In genomic region chr3:12483872-12484197, GRCh38 we compare ENCODE assay signal across 7 cellular contexts. TPM values are rescaled to one million over a fixed set of nuclear protein-coding genes. Genes with fewer than 3 reads are reported as not detected.
DNase-seq lines count a peak whose midpoint lies in the region; ATAC-seq and TF ChIP-seq lines count a peak whose summit lies in the region.

No MANE protein-coding gene starts in this region.

- peak overlapping the region; percentile 87 for H3K4me3 ChIP-seq in WERI-Rb-1 (ENCODE audit: low read depth, low read length)
- peak overlapping the region; percentile 11 for H3K4me3 ChIP-seq in hepatocyte

- peaks cover 8% of the 10 kb centered on the region; the same call in 1 of the 2 replicates for H3K36me3 Mint-ChIP-seq in HFFc6 (ENCODE audit: low read depth)

- TF ChIP-seq CTCF in HFFc6 (IDR thresholded peaks at IDR 0.05): no peak
- TF ChIP-seq CTCF in WERI-Rb-1 (IDR thresholded peaks at IDR 0.05; ENCODE audit: low read depth, low read length): no peak
- TF ChIP-seq CTCF in hepatocyte (IDR thresholded peaks at IDR 0.05; ENCODE audit: poor library complexity): no peak

- peaks cover 19% of the 10 kb centered on the region for H3K4me1 ChIP-seq in hepatocyte (ENCODE audit: insufficient read depth)

- no peaks in the 10 kb centered on the region for H3K9me2 ChIP-seq in hepatocyte (replicated peaks; ENCODE audit: insufficient read depth)

- H3K4me3 Mint-ChIP-seq in HFFc6: peak overlapping the region; percentile 95

- H3K27ac ChIP-seq in WERI-Rb-1 (peak overlapping the region; percentile 19), hepatocyte (peak overlapping the region; percentile 5)

- H3K9me3 Mint-ChIP-seq in HFFc6: no peaks in the 10 kb centered on the region

- peak overlapping the region; percentile 34 for H2AFZ ChIP-seq in hepatocyte

- peak overlapping the region; percentile 80 for H3K27ac Mint-ChIP-seq in HFFc6

- peaks cover 7% of the 10 kb centered on the region; the same call in 1 of the 2 replicates for H3K27me3 Mint-ChIP-seq in HFFc6 (ENCODE audit: insufficient read depth)

- no peak for DNase-seq in HFFc6
- no peak for DNase-seq in WERI-Rb-1
- DNase-seq in hepatocyte (ENCODE audit: low spot score): peak; percentile 21
- DNase-seq in stimulated activated naive CD8-positive, alpha-beta T cell treated with anti-CD3 and anti-CD28 coated beads, Interleukin-15, Interleukin-2, amounts not matched to agents 100 U/mL and 50 U/mL, for 24 hours: no peak
- DNase-seq in Ammon's horn (ENCODE audit: low spot score): no peak
- DNase-seq in occipital lobe (lab: John Stamatoyannopoulos, UW): no peak
- DNase-seq in cerebellar cortex (ENCODE audit: low spot score): no peak

- ATAC-seq in stimulated activated naive CD8-positive, alpha-beta T cell treated with anti-CD3 and anti-CD28 coated beads, Interleukin-15, Interleukin-2, amounts not matched to agents 100 U/mL and 50 U/mL, for 24 hours: peak; percentile 3

- H3K27me3 ChIP-seq in WERI-Rb-1 (ENCODE audit: insufficient read depth, low read depth, severe bottlenecking) (no peaks in the 10 kb centered on the region), hepatocyte (no peaks in the 10 kb centered on the region)

- H3K9me3 ChIP-seq in WERI-Rb-1 (ENCODE audit: severe bottlenecking) (no peaks in the 10 kb centered on the region), hepatocyte (ENCODE audit: low read depth) (no peaks in the 10 kb centered on the region)

- no peaks in the 10 kb centered on the region for H4K20me1 ChIP-seq in hepatocyte (ENCODE audit: insufficient read depth, poor library complexity, severe bottlenecking)

- H3K36me3 ChIP-seq in WERI-Rb-1: no peaks in the 10 kb centered on the region
- no peaks in the 10 kb centered on the region for H3K36me3 ChIP-seq in hepatocyte (replicated peaks; ENCODE audit: insufficient read depth, low read depth)

- peak overlapping the region; percentile 76 for H3K4me2 ChIP-seq in hepatocyte

- H3K4me1 Mint-ChIP-seq in HFFc6 (ENCODE audit: low read depth): peaks cover 33% of the 10 kb centered on the region

- WGBS in hepatocyte (ENCODE audit: low lambda C conversion rate, missing lambda C conversion rate): 6% methylated on average over 10 of the region's 10 CpGs

- peaks cover 21% of the 10 kb centered on the region for H3K79me2 ChIP-seq in hepatocyte

RNA-seq across cellular contexts. Expression of gene TSEN2, which starts 0.4 kb away (rescaled TPM):
- 10 to 100 TPM in 4 of 6 experiments, 1 to 10 TPM in 2; 9.3 to 15.5 (median 10.9) TPM for total RNA-seq in HFFc6 (2021; fragmentation: NEBNext Ultra II Directional; extraction: Animal tissue kit (Norgen Biotek cat#: 25700))
- total RNA-seq in hepatocyte: 7.8 and 9.6 TPM in 2 replicates
- 17.8 and 23.2 TPM in 2 replicates for polyA plus RNA-seq in hepatocyte
- total RNA-seq in occipital lobe: 29.3 TPM
